Comparison of ENCODE assay signal across 16 cellular contexts in genomic region chr20:34074101-34074760, GRCh38. TPM values are rescaled to one million over a fixed set of nuclear protein-coding genes. Genes with fewer than 3 reads are reported as not detected.
DNase-seq lines count a peak whose midpoint lies in the region; ATAC-seq and TF ChIP-seq lines count a peak whose summit lies in the region.
"Had no signal": no experiment of that assay in that cellular context is flagged by ENCODE, and none has a peak within 500 bp of the region (broad histone marks: within the 10 kb centered on the region; RNA-seq: fewer than 3 reads in every experiment).

No MANE protein-coding gene starts in this region.

- H3K27me3 ChIP-seq in aorta (ENCODE audit: control insufficient read depth in 1 of 2, insufficient read depth in 2 of 2, low read length in 1 of 2): no peaks in the 10 kb centered on the region
- H3K27me3 ChIP-seq: adrenal gland, uterus had no signal

- H3K4me3 Mint-ChIP-seq in stimulated activated naive B cell treated with anti-CD40 and anti-IgM and Interleukin-4, amounts not matched to agents 10 μg/mL and 1 μg/mL and 100 μg/mL, for 72 hours: no peak overlapping the region
- H3K4me3 Mint-ChIP-seq: dendritic cell treated with granulocyte-macrophage colony-stimulating factor and Interleukin-4, amounts not matched to agents 40 ng/mL and 50 ng/mL, for 4 days; naive thymus-derived CD8-positive, alpha-beta T cell had no signal

- peak; percentile 24 for DNase-seq in activated naive CD4-positive, alpha-beta T cell treated with anti-CD3 and anti-CD28 coated beads, Interleukin-2, amount 50 U/mL, for 16 hours
- DNase-seq in activated naive CD4-positive, alpha-beta T cell (lab: John Stamatoyannopoulos, UW): no peak
- DNase-seq in RPMI7951 (ENCODE audit: low read depth) (peak; percentile 54), epithelial cell of esophagus (ENCODE audit: low read depth) (peak; percentile 40), aorta (no peak), NOMO-1 treated with DMSO at 0.1 percent for 48 hours (lab: John Stamatoyannopoulos, UW; ENCODE audit: unreplicated experiment) (no peak)
- DNase-seq in stimulated activated naive B cell treated with anti-CD40 and anti-IgM and Interleukin-4, amounts not matched to agents 10 μg/mL and 1 μg/mL and 100 μg/mL, for 72 hours: no peak
- DNase-seq: adrenal gland; DND-41; naive thymus-derived CD8-positive, alpha-beta T cell; NCI-H2029; uterus had no signal

- no peak for TF ChIP-seq CTCF in epithelial cell of esophagus (IDR thresholded peaks at IDR 0.05; ENCODE audit: insufficient read depth, low read depth, low read length, missing control alignments)

- intact Hi-C loops in aorta (cut with DNase I): loop anchor here in 1 of 2 donors (5.0 kb wide), 1 partner anchor 207 kb away; no protein-coding TSS in a partner anchor

- H3K27ac ChIP-seq in aorta (ENCODE audit: low read depth in 1 of 2, low read length in 2 of 2): no peak overlapping the region
- H3K27ac ChIP-seq: adrenal gland, uterus had no signal

- peaks cover 17 to 23% of the 10 kb centered on the region in 2 donors for H3K4me1 Mint-ChIP-seq in stimulated activated naive B cell treated with anti-CD40 and anti-IgM and Interleukin-4, amounts not matched to agents 10 μg/mL and 1 μg/mL and 100 μg/mL, for 72 hours

- H3K4me3 ChIP-seq in epithelial cell of esophagus (ENCODE audit: low read length) (no peak overlapping the region), aorta (ENCODE audit: low read length in 2 of 2) (no peak overlapping the region)
- H3K4me3 ChIP-seq: adrenal gland, HAP-1, uterus had no signal

- H3K9me3 Mint-ChIP-seq in stimulated activated naive B cell treated with anti-CD40 and anti-IgM and Interleukin-4, amounts not matched to agents 10 μg/mL and 1 μg/mL and 100 μg/mL, for 72 hours: no peaks in the 10 kb centered on the region
- H3K9me3 Mint-ChIP-seq: dendritic cell treated with granulocyte-macrophage colony-stimulating factor and Interleukin-4, amounts not matched to agents 40 ng/mL and 50 ng/mL, for 4 days; naive thymus-derived CD8-positive, alpha-beta T cell had no signal

- H3K36me3 ChIP-seq in aorta (ENCODE audit: control insufficient read depth in 1 of 2, insufficient read depth in 2 of 2, low read length in 1 of 2): peaks cover 0 to 5% of the 10 kb centered on the region in 2 donors
- H3K36me3 ChIP-seq: uterus had no signal

- no peaks in the 10 kb centered on the region for H3K9me3 ChIP-seq in aorta (ENCODE audit: control insufficient read depth, low read length)
- H3K9me3 ChIP-seq: adrenal gland, HAP-1, uterus had no signal

- no peaks in the 10 kb centered on the region for H3K27me3 Mint-ChIP-seq in stimulated activated naive B cell treated with anti-CD40 and anti-IgM and Interleukin-4, amounts not matched to agents 10 μg/mL and 1 μg/mL and 100 μg/mL, for 72 hours
- H3K27me3 Mint-ChIP-seq: dendritic cell treated with granulocyte-macrophage colony-stimulating factor and Interleukin-4, amounts not matched to agents 40 ng/mL and 50 ng/mL, for 4 days; naive thymus-derived CD8-positive, alpha-beta T cell had no signal

- H3K27ac Mint-ChIP-seq in stimulated activated naive B cell treated with anti-CD40 and anti-IgM and Interleukin-4, amounts not matched to agents 10 μg/mL and 1 μg/mL and 100 μg/mL, for 72 hours: peak overlapping the region; percentile 37

- WGBS in aorta, 2 donors: 74 to 80% methylated on average over 7 of the region's 7 CpGs

- ATAC-seq in stimulated activated naive B cell treated with anti-CD40 and anti-IgM and Interleukin-4, amounts not matched to agents 10 μg/mL and 1 μg/mL and 100 μg/mL, for 72 hours (replicated peaks): peak; percentile 49 to 67
- ATAC-seq in HG02884 (IDR thresholded peaks at IDR 0.05; ENCODE audit: unreplicated experiment) (no peak), aorta (ENCODE audit: low FRiP score) (no peak)
- ATAC-seq: activated CD4-positive, CD25-positive, alpha-beta regulatory T cell treated with anti-CD3 and anti-CD28 coated beads, Interleukin-2, amount 50 U/mL, for 24 hours; naive thymus-derived CD8-positive, alpha-beta T cell had no signal

- no peaks in the 10 kb centered on the region for H3K4me1 ChIP-seq in aorta (ENCODE audit: control insufficient read depth in 1 of 2, insufficient read depth in 2 of 2, low read length in 2 of 2)
- H3K4me1 ChIP-seq: HAP-1, uterus had no signal

- peaks cover 7 to 44% of the 10 kb centered on the region in 2 donors for H3K36me3 Mint-ChIP-seq in stimulated activated naive B cell treated with anti-CD40 and anti-IgM and Interleukin-4, amounts not matched to agents 10 μg/mL and 1 μg/mL and 100 μg/mL, for 72 hours

RNA-seq across cellular contexts. Expression of gene EIF2S2, which starts 37.8 kb away (rescaled TPM):
- total RNA-seq in RPMI7951 (2014; rRNA removed; shearing (Covaris generic)): 146 and 159 TPM in 2 replicates
- total RNA-seq in aorta: 10 to 100 TPM; 37.1 to 46.2 TPM
- 10 to 100 TPM; 49.9 to 54.0 TPM for polyA plus RNA-seq in aorta

Comparison
In these comparisons a context has a peak if more than half of its experiments do, and no peak if none do; other contexts are left out.
1. DNase-seq: peak in activated naive CD4-positive, alpha-beta T cell treated with anti-CD3 and anti-CD28 coated beads, Interleukin-2, amount 50 U/mL, for 16 hours (single experiment), RPMI7951 (single experiment) and epithelial cell of esophagus (single experiment); none in activated naive CD4-positive, alpha-beta T cell (0 of 4), stimulated activated naive B cell treated with anti-CD40 and anti-IgM and Interleukin-4, amounts not matched to agents 10 μg/mL and 1 μg/mL and 100 μg/mL, for 72 hours (single experiment), aorta (0 of 2) and NOMO-1 treated with DMSO at 0.1 percent for 48 hours (single experiment).
2. ATAC-seq: peak in stimulated activated naive B cell treated with anti-CD40 and anti-IgM and Interleukin-4, amounts not matched to agents 10 μg/mL and 1 μg/mL and 100 μg/mL, for 72 hours (2 of 2); none in HG02884 (single experiment) and aorta (single experiment).